Comparison of ENCODE assay signal across 7 cellular contexts in genomic region chr7:87797798-87798403, GRCh38.
DNase-seq lines count a peak whose midpoint lies in the region; ATAC-seq and TF ChIP-seq lines count a peak whose summit lies in the region.

No MANE protein-coding gene starts in this region.

- H3K36me3 ChIP-seq in GM06990 (ENCODE audit: control insufficient read depth, insufficient read depth, low read length) (no peaks in the 10 kb centered on the region), lower lobe of right lung (no peaks in the 10 kb centered on the region)

- ATAC-seq in GM21423 (IDR thresholded peaks at IDR 0.05; ENCODE audit: unreplicated experiment) (peak; percentile 90), HG03558 (IDR thresholded peaks at IDR 0.05; ENCODE audit: extremely low read depth, unreplicated experiment) (peak; percentile 96), lower lobe of right lung (peak in 1 of 2 donors; percentile 51)

- H3K9me3 ChIP-seq in lower lobe of right lung: no peaks in the 10 kb centered on the region

- peak; percentile 53 for TF ChIP-seq CTCF in GM06990 (IDR thresholded peaks at IDR 0.05; ENCODE audit: insufficient read depth, low read length, poor library complexity, severe bottlenecking)
- TF ChIP-seq CTCF in cardiac fibroblast (IDR thresholded peaks at IDR 0.05; ENCODE audit: low read depth, low read length): peak; percentile 49
- peak; percentile 49 for TF ChIP-seq CTCF in lower lobe of right lung (IDR thresholded peaks at IDR 0.05)

- H3K4me3 ChIP-seq in GM06990 (replicated peaks; ENCODE audit: low read depth, low read length) (no peak overlapping the region), cardiac fibroblast (replicated peaks in 1 of 2; ENCODE audit: low read depth in 2 of 2, low read length in 2 of 2) (no peak overlapping the region), lower lobe of right lung (no peak overlapping the region)

- DNase-seq in GM06990 (ENCODE audit: extremely low read depth, insufficient read length) (peak; percentile 11), NCI-H774 (lab: John Stamatoyannopoulos, UW) (peak; percentile 64), cardiac fibroblast (ENCODE audit: low read depth in 2 of 2) (peak; percentile 66 to 72), lower lobe of right lung (no peak), mesenteric fat pad (ENCODE audit: low spot score) (no peak)

- no peak overlapping the region for H3K27ac ChIP-seq in lower lobe of right lung

- no peaks in the 10 kb centered on the region for H3K4me1 ChIP-seq in lower lobe of right lung

- intact Hi-C loops in lower lobe of right lung (cut with DNase I): no loop called here

- H3K27me3 ChIP-seq in GM06990 (replicated peaks; ENCODE audit: control insufficient read depth, insufficient read depth, low read length): no peaks in the 10 kb centered on the region
- H3K27me3 ChIP-seq in lower lobe of right lung (ENCODE audit: low read depth): no peaks in the 10 kb centered on the region

Comparison
In these comparisons a context has a peak if more than half of its experiments do, and no peak if none do; other contexts are left out.
1. DNase-seq: peak in GM06990 (single experiment), NCI-H774 (single experiment) and cardiac fibroblast (2 of 2); none in lower lobe of right lung (single experiment) and mesenteric fat pad (single experiment).
2. Peak in every context shown above with its lines, with median percentiles within 50 percentile points of each other: CTCF ChIP-seq.